18 cellular contexts compared by ENCODE assay signal in the genomic region with DNA sequence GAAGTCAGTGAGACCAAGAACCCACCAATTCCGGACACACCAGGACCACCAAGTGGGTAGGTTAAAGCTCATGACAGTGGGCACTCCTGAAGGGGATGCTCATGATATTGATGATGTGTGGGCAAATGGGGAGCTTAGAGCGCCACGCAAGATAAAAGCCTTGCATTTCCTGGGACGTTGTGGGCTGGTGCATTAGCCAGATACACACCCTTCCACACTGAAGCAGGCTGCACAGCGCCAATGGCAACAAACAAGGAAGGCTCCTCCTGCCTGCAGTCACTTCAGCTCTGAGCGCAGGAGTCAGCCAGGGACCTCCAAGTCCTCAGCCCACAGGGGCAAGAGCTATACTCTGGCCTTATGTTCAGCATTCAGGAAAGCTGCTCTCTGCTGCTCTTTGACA. TPM values are rescaled to one million over a fixed set of nuclear protein-coding genes. Genes with fewer than 3 reads are reported as not detected.
DNase-seq lines count a peak whose midpoint lies in the region; ATAC-seq and TF ChIP-seq lines count a peak whose summit lies in the region.
"Had no signal": no experiment of that assay in that cellular context is flagged by ENCODE, and none has a peak within 500 bp of the region (broad histone marks: within the 10 kb centered on the region; RNA-seq: fewer than 3 reads in every experiment).

No MANE protein-coding gene starts in this region.

- H3F3A ChIP-seq in SK-N-SH (replicated peaks; ENCODE audit: insufficient read depth) (peaks cover 2% of the 10 kb centered on the region), smooth muscle cell (ENCODE audit: low read depth) (no peaks in the 10 kb centered on the region)

- no peaks in the 10 kb centered on the region for H3K9me2 ChIP-seq in SK-N-SH

- no peak for DNase-seq in SK-N-SH
- no peak for DNase-seq in RWPE1 (ENCODE audit: low spot score)
- no peak for DNase-seq in erythroblast (lab: John Stamatoyannopoulos, UW)
- no peak for DNase-seq in smooth muscle cell (lab: John Stamatoyannopoulos, UW; ENCODE audit: unreplicated experiment)
- DNase-seq in SHP77 treated with DMSO at 0.1 percent for 48 hours (lab: John Stamatoyannopoulos, UW), result no peak
- DNase-seq in nephron progenitor cell, result no peak
- DNase-seq: activated gamma-delta T cell; activated naive CD8-positive, alpha-beta T cell treated with anti-CD3 and anti-CD28 coated beads, Interleukin-2, amount 50 U/mL, for 24 hours; mucosa of descending colon; NK-92 treated with Interleukin-12 subunit alpha and Interleukin-12 subunit beta, amount 100 ng/mL, for 24 hours; stimulated activated naive B cell treated with anti-CD40 and anti-IgM and Interleukin-4, amounts not matched to agents 10 μg/mL and 1 μg/mL and 100 μg/mL, for 72 hours; T-helper 9 cell had no signal

- no peak overlapping the region for H3K4me3 Mint-ChIP-seq in nephron progenitor cell
- H3K4me3 Mint-ChIP-seq: activated naive CD8-positive, alpha-beta T cell treated with anti-CD3 and anti-CD28 coated beads, Interleukin-2, amount 50 U/mL, for 24 hours; CD8-positive, alpha-beta memory T cell; stimulated activated naive B cell treated with anti-CD40 and anti-IgM and Interleukin-4, amounts not matched to agents 10 μg/mL and 1 μg/mL and 100 μg/mL, for 72 hours had no signal

- H3K4me3 ChIP-seq in SK-N-SH (ENCODE audit: low read depth in 2 of 2, low read length in 1 of 2) (no peak overlapping the region; a peak in 1 of 4 replicates), smooth muscle cell (no peak overlapping the region)
- H3K4me3 ChIP-seq: mucosa of descending colon, prostate gland, thoracic aorta had no signal

- no peak overlapping the region for H3K27ac Mint-ChIP-seq in nephron progenitor cell
- H3K27ac Mint-ChIP-seq: activated naive CD8-positive, alpha-beta T cell treated with anti-CD3 and anti-CD28 coated beads, Interleukin-2, amount 50 U/mL, for 24 hours had no signal

- H3K9ac ChIP-seq in SK-N-SH, result no peak overlapping the region
- H3K9ac ChIP-seq in smooth muscle cell (ENCODE audit: low read depth), result peak overlapping the region; percentile 44

- TF ChIP-seq POLR2A in erythroblast (IDR thresholded peaks at IDR 0.05; ENCODE audit: low read length), result peak; percentile 17

- no peaks in the 10 kb centered on the region for H4K20me1 ChIP-seq in SK-N-SH (ENCODE audit: insufficient read depth)
- H4K20me1 ChIP-seq in smooth muscle cell (ENCODE audit: low read depth), result no peaks in the 10 kb centered on the region

- H3K4me1 ChIP-seq in SK-N-SH (ENCODE audit: control insufficient read depth in 1 of 2, insufficient read depth in 2 of 2, low read depth in 1 of 2, low read length in 1 of 2), result peaks cover 4% of the 10 kb centered on the region in 2 experiments; a peak in 2 of 4 replicates
- H3K4me1 ChIP-seq in smooth muscle cell (ENCODE audit: low read depth), result peaks cover 22% of the 10 kb centered on the region
- H3K4me1 ChIP-seq: prostate gland had no signal

- H2AFZ ChIP-seq in SK-N-SH (ENCODE audit: low read depth), result no peak overlapping the region
- H2AFZ ChIP-seq in smooth muscle cell (ENCODE audit: low read depth), result no peak overlapping the region

- WGBS in SK-N-SH (ENCODE audit: low lambda C conversion rate), result 84% methylated on average over 6 of the region's 6 CpGs
- WGBS in smooth muscle cell (ENCODE audit: low lambda C conversion rate), result 87% methylated on average over 6 of the region's 6 CpGs

- peaks cover 18% of the 10 kb centered on the region for H3K27me3 Mint-ChIP-seq in nephron progenitor cell (ENCODE audit: low read depth, poor library complexity)
- H3K27me3 Mint-ChIP-seq: activated naive CD8-positive, alpha-beta T cell treated with anti-CD3 and anti-CD28 coated beads, Interleukin-2, amount 50 U/mL, for 24 hours; CD8-positive, alpha-beta memory T cell; stimulated activated naive B cell treated with anti-CD40 and anti-IgM and Interleukin-4, amounts not matched to agents 10 μg/mL and 1 μg/mL and 100 μg/mL, for 72 hours had no signal

- H3K79me2 ChIP-seq in SK-N-SH (ENCODE audit: insufficient read depth) (no peaks in the 10 kb centered on the region), smooth muscle cell (ENCODE audit: low read depth) (no peaks in the 10 kb centered on the region)

- H3K27me3 ChIP-seq in SK-N-SH (ENCODE audit: insufficient read depth), result no peaks in the 10 kb centered on the region
- H3K27me3 ChIP-seq in smooth muscle cell (ENCODE audit: low read depth), result no peaks in the 10 kb centered on the region

- CTCF ChIA-PET in SK-N-SH (lab: Yijun Ruan, JAX) (interaction anchor here (0.6 to 13.2 kb wide), 60 partner anchors 8 to 783 kb away, joined by 3 to 147 read pairs (median 5); a partner anchor contains a TSS), RWPE1 (lab: Yijun Ruan, JAX) (interaction anchor here (0.6 to 1.6 kb wide), 6 partner anchors 18 to 322 kb away, joined by 3 to 4 read pairs (median 3); no protein-coding TSS in a partner anchor)

- TF ChIP-seq RAD21 in SK-N-SH (IDR thresholded peaks at IDR 0.05; ENCODE audit: low read length), result no peak

- peak; percentile 41 for ATAC-seq in SK-N-SH treated with all-trans-retinoic acid at 6 μM for 48 hours
- ATAC-seq in GM21381 (IDR thresholded peaks at IDR 0.05; ENCODE audit: unreplicated experiment), result no peak
- ATAC-seq: activated naive CD8-positive, alpha-beta T cell treated with anti-CD3 and anti-CD28 coated beads, Interleukin-2, amount 50 U/mL, for 24 hours had no signal

- H3K9me3 Mint-ChIP-seq in nephron progenitor cell, result no peaks in the 10 kb centered on the region
- H3K9me3 Mint-ChIP-seq: activated naive CD8-positive, alpha-beta T cell treated with anti-CD3 and anti-CD28 coated beads, Interleukin-2, amount 50 U/mL, for 24 hours; CD8-positive, alpha-beta memory T cell; stimulated activated naive B cell treated with anti-CD40 and anti-IgM and Interleukin-4, amounts not matched to agents 10 μg/mL and 1 μg/mL and 100 μg/mL, for 72 hours had no signal

- TF ChIP-seq EP300 in SK-N-SH (IDR thresholded peaks at IDR 0.05; ENCODE audit: borderline replicate concordance in 1 of 2, low read depth in 1 of 2, low read length in 1 of 2), result no peak

- H3K27ac ChIP-seq in SK-N-SH (ENCODE audit: low read depth in 2 of 2, low read length in 1 of 2) (no peak overlapping the region), RWPE1 (peak overlapping the region; percentile 2; the same call in 1 of the 2 replicates), smooth muscle cell (ENCODE audit: low read depth) (peak overlapping the region; percentile 86)
- H3K27ac ChIP-seq: 22Rv1, prostate gland, thoracic aorta had no signal

- H3K36me3 ChIP-seq in SK-N-SH (replicated peaks in 1 of 2; ENCODE audit: control insufficient read depth in 1 of 2, insufficient read depth in 2 of 2, low read length in 1 of 2), result peaks cover under 1 to 14% of the 10 kb centered on the region in 2 experiments
- no peaks in the 10 kb centered on the region for H3K36me3 ChIP-seq in smooth muscle cell (ENCODE audit: low read depth)
- H3K36me3 ChIP-seq: prostate gland, thoracic aorta had no signal

- TF ChIP-seq CTCF in SK-N-SH (IDR thresholded peaks at IDR 0.05), result no peak
- TF ChIP-seq CTCF in RWPE1 (conservative IDR thresholded peaks at IDR 0.05; ENCODE audit: low read depth), result no peak
- TF ChIP-seq CTCF in smooth muscle cell (IDR thresholded peaks at IDR 0.05; ENCODE audit: borderline replicate concordance, insufficient read depth, poor library complexity, severe bottlenecking), result no peak
- no peak for TF ChIP-seq CTCF in nephron progenitor cell (IDR thresholded peaks at IDR 0.05)

- H3K9me3 ChIP-seq in SK-N-SH (no peaks in the 10 kb centered on the region), smooth muscle cell (replicated peaks; ENCODE audit: low read depth) (no peaks in the 10 kb centered on the region)
- H3K9me3 ChIP-seq: mucosa of descending colon, prostate gland, thoracic aorta had no signal

- POLR2A ChIA-PET in SK-N-SH (lab: Yijun Ruan, JAX) (interaction anchor here (1.3 to 2.4 kb wide), 2 partner anchors 50 to 51 kb away, joined by 4 to 6 read pairs; no protein-coding TSS in a partner anchor), RWPE1 (lab: Yijun Ruan, JAX; ENCODE audit: low non-redundant PET) (interaction anchor here (0.6 to 0.9 kb wide), 2 partner anchors 21 to 34 kb away, joined by 3 to 4 read pairs; no protein-coding TSS in a partner anchor)

- H3K4me2 ChIP-seq in SK-N-SH (no peak overlapping the region), smooth muscle cell (peak overlapping the region; percentile 66)

- peaks cover 1% of the 10 kb centered on the region for H3K36me3 Mint-ChIP-seq in nephron progenitor cell (ENCODE audit: low read depth)

- H3K4me1 Mint-ChIP-seq in nephron progenitor cell, result peaks cover 30% of the 10 kb centered on the region
- H3K4me1 Mint-ChIP-seq: activated naive CD8-positive, alpha-beta T cell treated with anti-CD3 and anti-CD28 coated beads, Interleukin-2, amount 50 U/mL, for 24 hours; CD8-positive, alpha-beta memory T cell had no signal

TF ChIP-seq in SK-N-SH treated with all-trans-retinoic acid at 6 μM for 48 hours, 23 proteins besides CTCF, POLR2A, EP300 and RAD21 (continues in another document):
- no peak for TF ChIP-seq ZFP3 (CRISPR knock-in tag; IDR thresholded peaks at IDR 0.05)
- no peak for TF ChIP-seq ZFP30 (CRISPR knock-in tag; IDR thresholded peaks at IDR 0.05)
- no peak for TF ChIP-seq BACH2 (CRISPR knock-in tag; IDR thresholded peaks at IDR 0.05; ENCODE audit: borderline replicate concordance)

TF ChIP-seq in SK-N-SH, 30 proteins besides CTCF, POLR2A, EP300 and RAD21:
- TF ChIP-seq, protein P1, sequence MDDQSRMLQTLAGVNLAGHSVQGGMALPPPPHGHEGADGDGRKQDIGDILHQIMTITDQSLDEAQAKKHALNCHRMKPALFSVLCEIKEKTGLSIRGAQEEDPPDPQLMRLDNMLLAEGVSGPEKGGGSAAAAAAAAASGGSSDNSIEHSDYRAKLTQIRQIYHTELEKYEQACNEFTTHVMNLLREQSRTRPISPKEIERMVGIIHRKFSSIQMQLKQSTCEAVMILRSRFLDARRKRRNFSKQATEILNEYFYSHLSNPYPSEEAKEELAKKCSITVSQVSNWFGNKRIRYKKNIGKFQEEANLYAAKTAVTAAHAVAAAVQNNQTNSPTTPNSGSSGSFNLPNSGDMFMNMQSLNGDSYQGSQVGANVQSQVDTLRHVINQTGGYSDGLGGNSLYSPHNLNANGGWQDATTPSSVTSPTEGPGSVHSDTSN (IDR thresholded peaks at IDR 0.05), result no peak
- no peak for TF ChIP-seq POLR2AphosphoS5 (IDR thresholded peaks at IDR 0.05; ENCODE audit: low read depth, low read length)
TF ChIP-seq in SK-N-SH: peak in this region for 0.

RNA-seq across cellular contexts. Expression of a gene that starts 20.6 kb away (rescaled TPM):
- polyA plus RNA-seq in SK-N-SH (2012; rRNA removed) (34.8 and 36.2 TPM in 2 replicates), smooth muscle cell (22.7 and 30.7 TPM in 2 replicates)
- 37.6 and 37.8 TPM in 2 replicates for polyA plus RNA-seq in SK-N-SH (2012; cell fraction: cytosol; rRNA removed)
- polyA plus RNA-seq in SK-N-SH (2012; cell fraction: nucleus; rRNA removed), result 36.5 and 56.6 TPM in 2 replicates
- total RNA-seq in smooth muscle cell, result 22.1 and 24.5 TPM in 2 replicates

RNA-seq across cellular contexts. Expression of a gene that starts 27.7 kb away (rescaled TPM):
- polyA plus RNA-seq in SK-N-SH (2012; rRNA removed) (0.39 and 0.44 TPM in 2 replicates), smooth muscle cell (0.69 and 0.71 TPM in 2 replicates)
- 0.12 and 0.21 TPM in 2 replicates for polyA plus RNA-seq in SK-N-SH (2012; cell fraction: cytosol; rRNA removed)
- 1.5 and 2.2 TPM in 2 replicates for polyA plus RNA-seq in SK-N-SH (2012; cell fraction: nucleus; rRNA removed)
- 3.3 and 5.3 TPM in 2 replicates for total RNA-seq in smooth muscle cell

Comparison
In these comparisons a context has a peak if more than half of its experiments do, and no peak if none do; other contexts are left out.
1. H3K27ac ChIP-seq: peak in RWPE1 (single experiment) and smooth muscle cell (single experiment); none in SK-N-SH (0 of 2).